Comparison of ENCODE assay signal across 26 cellular contexts in genomic region chr17:80800775-80801391, GRCh38.
A peak's percentile ranks its signal among the peaks of the same experiment; 100 is the strongest.
DNase-seq lines count a peak whose midpoint lies in the region; ATAC-seq, FAIRE-seq and TF ChIP-seq lines count a peak whose summit lies in the region.
"Had no signal": no experiment of that assay in that cellular context is flagged by ENCODE, and none has a peak within 500 bp of the region (broad histone marks: within the 10 kb centered on the region; RNA-seq: fewer than 3 reads in every experiment).

No MANE protein-coding gene starts in this region.

- TF ChIP-seq EP300 in HepG2 (IDR thresholded peaks at IDR 0.05; ENCODE audit: low read depth in 2 of 2, low read length in 2 of 2): no peak
- TF ChIP-seq EP300 in HepG2 (CRISPR knock-in tag; IDR thresholded peaks at IDR 0.05; ENCODE audit: borderline replicate concordance): no peak

- no peaks in the 10 kb centered on the region for H3K36me3 ChIP-seq in H7 (replicated peaks; ENCODE audit: control insufficient read depth, insufficient read depth, low read length)
- peaks cover 12 to 28% of the 10 kb centered on the region in 2 experiments; a peak in 3 of 5 replicates for H3K36me3 ChIP-seq in HepG2 (replicated peaks in 1 of 2; ENCODE audit: control insufficient read depth in 1 of 2, insufficient read depth in 2 of 2, low read length in 2 of 2)
- peaks cover 7 to 44% of the 10 kb centered on the region in 2 experiments for H3K36me3 ChIP-seq in mesenchymal stem cell (ENCODE audit: control insufficient read depth in 1 of 2, insufficient read depth in 2 of 2, low read depth in 1 of 2, low read length in 2 of 2)
- H3K36me3 ChIP-seq: right atrium auricular region, uterus had no signal

- TF ChIP-seq CTCF in HepG2 (CRISPR knock-in tag; IDR thresholded peaks at IDR 0.05) (no peak), omental fat pad (IDR thresholded peaks at IDR 0.05) (no peak)

- no peak overlapping the region for H4K8ac ChIP-seq in mesenchymal stem cell (ENCODE audit: low read length)

- WGBS in HepG2 (ENCODE audit: low lambda C conversion rate): 96% methylated on average over 12 of the region's 15 CpGs
- WGBS in mesenchymal stem cell: 95% methylated on average over 15 of the region's 15 CpGs

- POLR2A ChIA-PET in HepG2 (lab: Yijun Ruan, JAX): no interaction called here

- H3K4ac ChIP-seq in mesenchymal stem cell (ENCODE audit: low read depth in 1 of 2, low read length in 2 of 2): no peak overlapping the region

- H3K23ac ChIP-seq in mesenchymal stem cell (ENCODE audit: low read length in 2 of 2): no peak overlapping the region

- FAIRE-seq in HepG2 (lab: Jason Lieb, UNC): no peak
- FAIRE-seq: A204.1 had no signal

- no peak overlapping the region for H3K4me2 ChIP-seq in HepG2 (ENCODE audit: low read depth, low read length)
- no peak overlapping the region for H3K4me2 ChIP-seq in mesenchymal stem cell (ENCODE audit: low read length, poor library complexity, severe bottlenecking)

- TF ChIP-seq POLR2A in HepG2 (IDR thresholded peaks at IDR 0.05; ENCODE audit: insufficient read depth in 1 of 2, low read depth in 2 of 2, low read length in 2 of 2): no peak

- no TSS peak for BruUV-seq in HepG2 (replicated peaks; lab: Mats Ljungman, UMichigan)

- H3K18ac ChIP-seq in mesenchymal stem cell (ENCODE audit: low read depth in 1 of 2, low read length in 2 of 2): peak overlapping the region in 1 of 2 experiments; percentile 18

- no peak overlapping the region for H3K14ac ChIP-seq in mesenchymal stem cell (ENCODE audit: low read length in 2 of 2)

- H2AFZ ChIP-seq in HepG2 (ENCODE audit: low read length) (no peak overlapping the region), mesenchymal stem cell (ENCODE audit: low read depth, low read length) (no peak overlapping the region)

- H2BK120ac ChIP-seq in mesenchymal stem cell (ENCODE audit: low read depth, low read length): no peak overlapping the region

- H2BK15ac ChIP-seq in mesenchymal stem cell (ENCODE audit: low read depth, poor library complexity, severe bottlenecking): no peak overlapping the region

- no peak overlapping the region for H2AK5ac ChIP-seq in mesenchymal stem cell (ENCODE audit: low read length, severe bottlenecking)

- in situ Hi-C loops in HepG2 (cut with HindIII; ENCODE audit: extremely low pct_ligation_motif_present, low pct_unique_long_range_greater_than_20kb): no loop called here

- H3K79me2 ChIP-seq in HepG2 (ENCODE audit: insufficient read depth, low read length): no peaks in the 10 kb centered on the region

- no peaks in the 10 kb centered on the region for H4K20me1 ChIP-seq in HepG2 (ENCODE audit: insufficient read depth, low read length)

- no peak for TF ChIP-seq RAD21 in HepG2 (CRISPR knock-in tag; IDR thresholded peaks at IDR 0.05)

- intact Hi-C loops in HepG2 (cut with micrococcal nuclease; ENCODE audit: unreplicated experiment): no loop called here

- ATAC-seq in HepG2 (no peak), omental fat pad (ENCODE audit: low FRiP score) (no peak)
- ATAC-seq: naive thymus-derived CD4-positive, alpha-beta T cell; PC-3; stimulated activated naive B cell treated with anti-CD40 and anti-IgM and Interleukin-4, amounts not matched to agents 10 μg/mL and 1 μg/mL and 100 μg/mL, for 72 hours had no signal

- H3K27me3 ChIP-seq in H7 (ENCODE audit: control insufficient read depth, insufficient read depth, low read length) (no peaks in the 10 kb centered on the region), HepG2 (ENCODE audit: control insufficient read depth in 1 of 2, insufficient read depth in 2 of 2, low read length in 2 of 2) (no peaks in the 10 kb centered on the region), mesenchymal stem cell (ENCODE audit: control insufficient read depth in 1 of 2, insufficient read depth in 1 of 2, low read length in 2 of 2) (no peaks in the 10 kb centered on the region)
- H3K27me3 ChIP-seq: right atrium auricular region, testis, uterus had no signal

- H2BK5ac ChIP-seq in mesenchymal stem cell (ENCODE audit: low read depth, low read length, poor library complexity, severe bottlenecking): no peak overlapping the region

- H4K91ac ChIP-seq in mesenchymal stem cell (ENCODE audit: low read length): no peak overlapping the region

- H3K4me1 ChIP-seq in HepG2 (ENCODE audit: insufficient read depth, low read length) (no peaks in the 10 kb centered on the region), mesenchymal stem cell (ENCODE audit: control insufficient read depth, insufficient read depth, low read depth, low read length) (peaks cover 22% of the 10 kb centered on the region)
- H3K4me1 ChIP-seq: testis, uterus had no signal

- peak overlapping the region; percentile 8 for H3K27ac ChIP-seq in angular gyrus (ENCODE audit: low read depth, low read length)
- no peak overlapping the region for H3K27ac ChIP-seq in HepG2 (ENCODE audit: extremely low read length, insufficient read depth, low read length)
- no peak overlapping the region for H3K27ac ChIP-seq in mesenchymal stem cell (ENCODE audit: low read length, poor library complexity, severe bottlenecking)
- H3K27ac ChIP-seq: right atrium auricular region, testis, uterus had no signal

- no peak overlapping the region for H2BK12ac ChIP-seq in mesenchymal stem cell (ENCODE audit: low read length in 2 of 2)

- CTCF ChIA-PET in HepG2 (lab: Yijun Ruan, JAX; ENCODE audit: low intra/inter-chr PET ratio, low total read pairs): no interaction called here

- H3K9me3 ChIP-seq in HepG2 (ENCODE audit: low read length): no peaks in the 10 kb centered on the region
- peaks cover 4% of the 10 kb centered on the region for H3K9me3 ChIP-seq in mesenchymal stem cell (ENCODE audit: control insufficient read depth, low read length)
- H3K9me3 ChIP-seq: right atrium auricular region, testis, uterus had no signal

- H3K9ac ChIP-seq in HepG2 (ENCODE audit: insufficient read depth, low read depth, low read length): no peak overlapping the region
- H3K9ac ChIP-seq in mesenchymal stem cell (ENCODE audit: low read length): no peak overlapping the region

- no peak overlapping the region for H3K4me3 ChIP-seq in H7 (ENCODE audit: insufficient read depth, low read depth, low read length)
- no peak overlapping the region for H3K4me3 ChIP-seq in HepG2 (replicated peaks in 1 of 3; ENCODE audit: insufficient read depth in 1 of 3, low read depth in 2 of 3, low read length in 3 of 3)
- H3K4me3 ChIP-seq in mesenchymal stem cell (ENCODE audit: insufficient read depth in 1 of 2, low read depth in 1 of 2, low read length in 2 of 2): no peak overlapping the region
- H3K4me3 ChIP-seq: right atrium auricular region, testis, uterus had no signal

- DNase-seq in NCI-H2107 (lab: John Stamatoyannopoulos, UW): peak; percentile 13
- no peak for DNase-seq in NCI-H2107 treated with DMSO at 0.1 percent for 48 hours (lab: John Stamatoyannopoulos, UW; ENCODE audit: unreplicated experiment)
- peak; percentile 74 for DNase-seq in H7
- no peak for DNase-seq in HepG2 (ENCODE audit: low spot score)
- no peak for DNase-seq in mesenchymal stem cell
- DNase-seq in C1 segment of cervical spinal cord (lab: John Stamatoyannopoulos, UW): no peak
- DNase-seq in omental fat pad (ENCODE audit: low spot score): no peak
- DNase-seq: activated CD4-positive, alpha-beta T cell treated with anti-CD3 and anti-CD28 coated beads for 1 hour; activated naive CD4-positive, alpha-beta T cell treated with Interleukin-2 at 50 U/mL for 16 hours; activated T-cell treated with anti-CD3 and anti-CD28 coated beads, Interleukin-2, amount 50 U/mL, for 48 hours; AML-193; CD8-positive, alpha-beta memory T cell; central memory CD4-positive, alpha-beta T cell; GDM1; HFFc6; left cardiac atrium; NCI-H1105 treated with DMSO at 0.1 percent for 48 hours; NCI-H2227 treated with DMSO at 0.1 percent for 48 hours; PC-3; stimulated activated naive B cell treated with anti-CD40 and anti-IgM and Interleukin-4, amounts not matched to agents 10 μg/mL and 1 μg/mL and 100 μg/mL, for 72 hours; testis; uterus had no signal

- H3K79me1 ChIP-seq in mesenchymal stem cell (replicated peaks; ENCODE audit: low read length, poor library complexity, severe bottlenecking): peaks cover 31% of the 10 kb centered on the region

TF ChIP-seq in HepG2, 621 proteins besides CTCF, POLR2A, EP300 and RAD21:
- TF ChIP-seq ZNF572 (CRISPR knock-in tag; IDR thresholded peaks at IDR 0.05): no peak
- peak; percentile 52; the same call in 1 of the 2 replicates for TF ChIP-seq EED (CRISPR knock-in tag; IDR thresholded peaks at IDR 0.05)

Comparison
In these comparisons a context has a peak if more than half of its experiments do, and no peak if none do; other contexts are left out.
1. DNase-seq: peak in NCI-H2107 (single experiment) and H7 (single experiment); none in NCI-H2107 treated with DMSO at 0.1 percent for 48 hours (single experiment), HepG2 (single experiment), mesenchymal stem cell (single experiment), C1 segment of cervical spinal cord (0 of 14) and omental fat pad (single experiment).